ENCODE assay signal across 8 cellular contexts in the genomic region with DNA sequence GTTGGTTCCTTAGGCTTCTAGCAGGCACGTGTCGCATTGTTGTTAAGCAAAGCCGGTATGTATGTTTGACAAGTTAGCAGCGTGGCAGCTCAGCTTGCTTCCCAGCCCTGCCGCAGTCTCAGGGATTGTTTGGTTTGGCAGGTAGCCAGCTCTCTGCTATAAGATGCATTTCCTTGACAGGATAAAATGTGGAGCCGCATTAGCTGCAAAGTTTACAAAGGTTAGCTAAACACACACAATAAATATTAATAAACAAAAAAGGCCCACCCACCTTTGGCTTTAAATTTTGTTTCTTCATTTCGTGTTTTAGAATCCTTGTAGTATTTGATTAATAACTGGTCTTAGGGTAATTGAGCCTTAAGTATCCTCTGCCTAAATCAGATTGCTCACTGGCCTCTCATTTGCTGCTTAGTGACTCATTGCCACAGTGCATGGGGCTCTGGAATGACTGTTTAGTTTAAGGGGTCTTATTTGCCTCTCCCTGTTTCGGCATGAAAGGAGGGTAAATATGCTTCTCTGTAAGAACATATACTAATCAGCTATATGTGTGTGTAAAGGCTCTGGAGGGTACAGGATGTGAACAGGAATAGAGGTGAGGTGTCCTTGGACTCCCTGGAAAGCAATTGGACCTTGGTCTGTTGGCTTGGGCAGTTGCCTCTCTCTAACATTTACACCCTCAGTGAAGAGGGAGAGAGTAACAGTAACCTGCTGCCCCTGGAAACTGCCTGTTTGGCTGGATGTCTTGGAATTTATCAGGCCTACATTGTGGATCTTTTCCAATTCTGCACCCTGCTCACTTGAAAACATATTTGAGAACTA.
A peak's percentile ranks its signal among the peaks of the same experiment; 100 is the strongest.
DNase-seq lines count a peak whose midpoint lies in the region; ATAC-seq and TF ChIP-seq lines count a peak whose summit lies in the region.

No MANE protein-coding gene starts in this region.

- TF ChIP-seq RAD21 in HCT116 (IDR thresholded peaks at IDR 0.05; ENCODE audit: low read depth) = no peak

- no peaks in the 10 kb centered on the region for H3K9me2 ChIP-seq in HCT116 (ENCODE audit: insufficient read depth)

- no peak overlapping the region for H2AFZ ChIP-seq in HCT116 (ENCODE audit: low read depth, low read length, poor library complexity, severe bottlenecking)

- CTCF ChIA-PET in HCT116 (lab: Charles Lee) = no interaction called here

- 58 to 63% (median 63%) methylated on average over 8 of the region's 8 CpGs for WGBS in psoas muscle, 3 donors

- H3K4me2 ChIP-seq in HCT116 (ENCODE audit: low read length) = peak overlapping the region; percentile 30

- H3K4me3 ChIP-seq in HCT116 (replicated peaks in 1 of 2; ENCODE audit: low read depth in 1 of 2, low read length in 2 of 2) (no peak overlapping the region), endocrine pancreas (ENCODE audit: control insufficient read depth, insufficient read depth, low read length) (peak overlapping the region; percentile 47), psoas muscle (no peak overlapping the region)

- no peaks in the 10 kb centered on the region for H4K20me1 ChIP-seq in HCT116 (ENCODE audit: insufficient read depth)

- H3K9me3 ChIP-seq in HCT116 (ENCODE audit: control insufficient read depth in 1 of 2, insufficient read depth in 1 of 2, low read depth in 1 of 2, low read length in 2 of 2) = no peaks in the 10 kb centered on the region
- no peaks in the 10 kb centered on the region for H3K9me3 ChIP-seq in endocrine pancreas (ENCODE audit: control insufficient read depth, low read length)
- no peaks in the 10 kb centered on the region for H3K9me3 ChIP-seq in psoas muscle

- no peak for TF ChIP-seq CTCF in HCT116 (IDR thresholded peaks at IDR 0.05 in 2 of 3, conservative IDR thresholded peaks at IDR 0.05 in 1 of 3; ENCODE audit: borderline replicate concordance in 1 of 3, insufficient read depth in 1 of 3, low read depth in 2 of 3, low read length in 2 of 3)
- TF ChIP-seq CTCF in psoas muscle (IDR thresholded peaks at IDR 0.05) = no peak

- H3K9ac ChIP-seq in HCT116 (ENCODE audit: low read length) = no peak overlapping the region
- H3K9ac ChIP-seq in endocrine pancreas (ENCODE audit: control insufficient read depth, insufficient read depth, low read length) = no peak overlapping the region

- ATAC-seq in HCT116 (0 out of 2 replicates have a peak, but pooled peaks have one; percentile 40), psoas muscle (peak; percentile 13 to 65 (median 48)), HG03457 (IDR thresholded peaks at IDR 0.05; ENCODE audit: unreplicated experiment) (no peak), HG02870 (IDR thresholded peaks at IDR 0.05; ENCODE audit: unreplicated experiment) (no peak)

- TF ChIP-seq POLR2A in HCT116 (IDR thresholded peaks at IDR 0.05; ENCODE audit: borderline replicate concordance, extremely low read depth, insufficient read depth, insufficient read length) = no peak

- RAD21 ChIA-PET in HCT116 (lab: Charles Lee; ENCODE audit: low non-redundant PET in 1 of 2, low total read pairs in 2 of 2, uncharacterized antibody in 2 of 2, unreplicated experiment in 2 of 2) = interaction anchor here in 1 of 2 experiments (0.6 kb wide), 1 partner anchor 93 kb away, joined by 3 read pairs; no protein-coding TSS in a partner anchor

- DNase-seq in HCT116 (ENCODE audit: low read depth, low spot score) = no peak
- DNase-seq in NCI-H524 (lab: John Stamatoyannopoulos, UW) = peak; percentile 87 to 94
- DNase-seq in psoas muscle = no peak
- no peak for DNase-seq in UCSD-AML1 (lab: John Stamatoyannopoulos, UW; ENCODE audit: unreplicated experiment)
- no peak for DNase-seq in activated CD8-positive, alpha-beta memory T cell treated with anti-CD3 and anti-CD28 coated beads, Interleukin-2, amount 50 U/mL, for 4 hours

- no peak overlapping the region for H3K27ac ChIP-seq in HCT116 (ENCODE audit: low read depth, low read length)
- H3K27ac ChIP-seq in psoas muscle = peak overlapping the region; percentile 34

- peaks cover 13 to 22% of the 10 kb centered on the region in 2 experiments for H3K4me1 ChIP-seq in HCT116 (ENCODE audit: control insufficient read depth in 1 of 2, insufficient read depth in 2 of 2, low read length in 2 of 2)
- peaks cover 17% of the 10 kb centered on the region for H3K4me1 ChIP-seq in endocrine pancreas (ENCODE audit: control insufficient read depth, insufficient read depth, low read length)
- H3K4me1 ChIP-seq in psoas muscle = peaks cover 25% of the 10 kb centered on the region

- BruUV-seq in HCT116 (replicated peaks; lab: Mats Ljungman, UMichigan) = no TSS peak

- no peaks in the 10 kb centered on the region for H3K79me2 ChIP-seq in HCT116 (ENCODE audit: insufficient read depth, low read length)

- POLR2A ChIA-PET in HCT116 (lab: Charles Lee) = no interaction called here

- intact Hi-C loops in HCT116 (cut with micrococcal nuclease) = no loop called here
- intact Hi-C loops in psoas muscle (cut with DNase I) = no loop called here

- H3K27me3 ChIP-seq in HCT116 (ENCODE audit: insufficient read depth, low read length) (no peaks in the 10 kb centered on the region), endocrine pancreas (ENCODE audit: control insufficient read depth, insufficient read depth, low read length) (no peaks in the 10 kb centered on the region), psoas muscle (ENCODE audit: insufficient read depth in 3 of 3, low read length in 2 of 3) (no peaks in the 10 kb centered on the region)

- H3K36me3 ChIP-seq in HCT116 (ENCODE audit: control insufficient read depth in 1 of 2, insufficient read depth in 2 of 2, low read length in 2 of 2) = no peaks in the 10 kb centered on the region
- H3K36me3 ChIP-seq in endocrine pancreas (ENCODE audit: control insufficient read depth, insufficient read depth, low read length) = no peaks in the 10 kb centered on the region
- H3K36me3 ChIP-seq in psoas muscle (ENCODE audit: insufficient read depth in 1 of 2, low read depth in 1 of 2) = peaks cover 3 to 4% of the 10 kb centered on the region in 2 donors

TF ChIP-seq in HCT116, 20 proteins besides CTCF, POLR2A, EP300 and RAD21:
- TF ChIP-seq, protein P1, sequence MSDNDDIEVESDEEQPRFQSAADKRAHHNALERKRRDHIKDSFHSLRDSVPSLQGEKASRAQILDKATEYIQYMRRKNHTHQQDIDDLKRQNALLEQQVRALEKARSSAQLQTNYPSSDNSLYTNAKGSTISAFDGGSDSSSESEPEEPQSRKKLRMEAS (IDR thresholded peaks at IDR 0.05) = 0 out of 2 replicates have a peak, but pooled peaks have one; percentile 34
- TF ChIP-seq YY1 (IDR thresholded peaks at IDR 0.05; ENCODE audit: extremely low read depth, insufficient replicate concordance, low read depth, low read length) (no peak), ELF1 (IDR thresholded peaks at IDR 0.05; ENCODE audit: borderline replicate concordance, low read depth) (no peak), ZNF274 (IDR thresholded peaks at IDR 0.05; ENCODE audit: low read depth, low read length) (no peak), SIN3A (IDR thresholded peaks at IDR 0.05; ENCODE audit: low read depth) (no peak)

Comparison
In these comparisons a context has a peak if more than half of its experiments do, and no peak if none do; other contexts are left out.
1. ATAC-seq: peak in HCT116 (single experiment) and psoas muscle (4 of 4); none in HG03457 (single experiment) and HG02870 (single experiment).
2. DNase-seq: peak in NCI-H524 (2 of 2); none in HCT116 (single experiment), psoas muscle (0 of 2), UCSD-AML1 (single experiment) and activated CD8-positive, alpha-beta memory T cell treated with anti-CD3 and anti-CD28 coated beads, Interleukin-2, amount 50 U/mL, for 4 hours (single experiment).